ENCODE assay signal across 8 cellular contexts in the genomic region with DNA sequence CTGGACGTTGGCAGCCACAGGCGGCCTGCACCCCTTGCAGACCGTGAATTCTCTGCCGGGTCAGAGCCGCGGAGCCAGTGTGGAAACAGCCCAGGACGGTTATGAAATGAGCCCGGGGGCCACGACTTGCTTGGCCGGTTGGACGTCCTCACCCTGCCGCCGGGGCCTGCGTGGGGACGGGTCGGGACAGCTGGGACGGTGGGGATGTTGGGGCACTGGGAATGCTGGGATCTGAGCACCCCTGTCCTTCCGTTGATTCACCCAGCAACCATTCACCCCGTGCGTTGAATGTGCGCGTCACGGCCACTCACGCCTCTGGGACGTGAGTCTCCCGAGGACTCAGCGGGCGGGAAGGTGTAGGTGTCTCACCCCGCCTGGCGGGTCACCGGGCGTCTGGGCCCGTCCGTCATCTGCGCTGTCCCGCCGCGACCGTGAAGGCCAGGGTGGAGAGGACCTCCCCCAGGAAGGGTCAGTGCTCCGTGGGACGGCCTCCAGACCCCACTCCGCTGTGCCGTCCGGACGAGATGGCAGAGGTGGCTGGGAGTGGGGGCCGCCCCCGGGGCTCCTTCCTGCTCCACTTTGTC. TPM values are rescaled to one million over a fixed set of nuclear protein-coding genes. Genes with fewer than 3 reads are reported as not detected.
DNase-seq lines count a peak whose midpoint lies in the region; ATAC-seq and TF ChIP-seq lines count a peak whose summit lies in the region.

No MANE protein-coding gene starts in this region.

- H3K9me3 Mint-ChIP-seq in natural killer cell treated with Interleukin-12 subunit alpha and Interleukin-12 subunit beta and Interleukin-15 and Interleukin-18, amount 100 ng/mL, for 72 hours = no peaks in the 10 kb centered on the region

- H3K36me3 Mint-ChIP-seq in natural killer cell treated with Interleukin-12 subunit alpha and Interleukin-12 subunit beta and Interleukin-15 and Interleukin-18, amount 100 ng/mL, for 72 hours = no peaks in the 10 kb centered on the region

- H3K27ac ChIP-seq in substantia nigra (ENCODE audit: low read depth, low read length, poor library complexity, severe bottlenecking) = no peak overlapping the region

- peaks cover 0 to 11% of the 10 kb centered on the region in 2 donors for H3K4me1 Mint-ChIP-seq in natural killer cell treated with Interleukin-12 subunit alpha and Interleukin-12 subunit beta and Interleukin-15 and Interleukin-18, amount 100 ng/mL, for 72 hours (ENCODE audit: low read depth in 2 of 2)

- H3K4me3 Mint-ChIP-seq in natural killer cell treated with Interleukin-12 subunit alpha and Interleukin-12 subunit beta and Interleukin-15 and Interleukin-18, amount 100 ng/mL, for 72 hours = peak overlapping the region; percentile 71

- no peak overlapping the region for H3K27ac Mint-ChIP-seq in natural killer cell treated with Interleukin-12 subunit alpha and Interleukin-12 subunit beta and Interleukin-15 and Interleukin-18, amount 100 ng/mL, for 72 hours

- TF ChIP-seq CTCF in GM10266 (IDR thresholded peaks at IDR 0.05; ENCODE audit: control insufficient read depth, insufficient read depth, low read depth, missing control alignments) = no peak

- peak; percentile 45 for ATAC-seq in HG02798 (IDR thresholded peaks at IDR 0.05; ENCODE audit: poor library complexity, unreplicated experiment)
- ATAC-seq in esophagus mucosa = peak; percentile 91
- peak; percentile 70 to 76 for ATAC-seq in natural killer cell treated with Interleukin-12 subunit alpha and Interleukin-12 subunit beta and Interleukin-15 and Interleukin-18, amount 100 ng/mL, for 72 hours

- H3K27me3 Mint-ChIP-seq in natural killer cell treated with Interleukin-12 subunit alpha and Interleukin-12 subunit beta and Interleukin-15 and Interleukin-18, amount 100 ng/mL, for 72 hours = peaks cover 0 to 4% of the 10 kb centered on the region in 2 donors

- peak; percentile 45 for DNase-seq in GM10266 (ENCODE audit: extremely low spot score)
- peak; percentile 6 for DNase-seq in SW480 (ENCODE audit: low spot score)
- no peak for DNase-seq in natural killer cell treated with Interleukin-12 subunit alpha and Interleukin-12 subunit beta and Interleukin-15 and Interleukin-18, amount 100 ng/mL, for 72 hours (ENCODE audit: low spot score)
- no peak for DNase-seq in substantia nigra (lab: John Stamatoyannopoulos, UW)
- no peak for DNase-seq in NCI-H345 treated with DMSO at 0.1 percent for 48 hours (lab: John Stamatoyannopoulos, UW; ENCODE audit: unreplicated experiment)
- no peak for DNase-seq in cortex of kidney (lab: John Stamatoyannopoulos, UW)

RNA-seq across cellular contexts. Expression of a gene that starts 4.5 kb away (rescaled TPM):
- 17.8 TPM for total RNA-seq in esophagus mucosa
- 10 to 100 TPM; 18.3 to 61.7 TPM for total RNA-seq in natural killer cell treated with Interleukin-12 subunit alpha and Interleukin-12 subunit beta and Interleukin-15 and Interleukin-18, amount 100 ng/mL, for 72 hours

RNA-seq across cellular contexts. Expression of a gene that starts 41.9 kb away (rescaled TPM):
- total RNA-seq in esophagus mucosa = 35.3 TPM
- total RNA-seq in natural killer cell treated with Interleukin-12 subunit alpha and Interleukin-12 subunit beta and Interleukin-15 and Interleukin-18, amount 100 ng/mL, for 72 hours = 10 to 100 TPM; 45.8 to 69.6 TPM

Comparison
In these comparisons a context has a peak if more than half of its experiments do, and no peak if none do; other contexts are left out.
1. DNase-seq: peak in GM10266 (single experiment) and SW480 (single experiment); none in natural killer cell treated with Interleukin-12 subunit alpha and Interleukin-12 subunit beta and Interleukin-15 and Interleukin-18, amount 100 ng/mL, for 72 hours (single experiment), substantia nigra (0 of 49), NCI-H345 treated with DMSO at 0.1 percent for 48 hours (single experiment) and cortex of kidney (single experiment).
2. Peak in every context shown above with its lines, with median percentiles within 50 percentile points of each other: ATAC-seq.